In genomic region chr1:221765527-221765926, GRCh38 we compare ENCODE assay signal across 1 cellular context.
TF ChIP-seq lines count a peak whose summit lies in the region.

No MANE protein-coding gene starts in this region.

TF ChIP-seq in IMR-90, 13 proteins besides CTCF, POLR2A, EP300 and RAD21 (continued from another document):
- TF ChIP-seq ELK1 (IDR thresholded peaks at IDR 0.05; ENCODE audit: borderline replicate concordance, low read depth, low read length) = no peak
- no peak for TF ChIP-seq USF2 (IDR thresholded peaks at IDR 0.05; ENCODE audit: low read depth, low read length)
- no peak for TF ChIP-seq CHD1 (IDR thresholded peaks at IDR 0.05; ENCODE audit: low read depth, low read length)
- TF ChIP-seq MXI1 (IDR thresholded peaks at IDR 0.05; ENCODE audit: borderline replicate concordance, low read depth, low read length) = no peak
- no peak for TF ChIP-seq SMC3 (IDR thresholded peaks at IDR 0.05; ENCODE audit: low read depth, low read length)
